Comparison of ENCODE assay signal across 29 cellular contexts in the genomic region with DNA sequence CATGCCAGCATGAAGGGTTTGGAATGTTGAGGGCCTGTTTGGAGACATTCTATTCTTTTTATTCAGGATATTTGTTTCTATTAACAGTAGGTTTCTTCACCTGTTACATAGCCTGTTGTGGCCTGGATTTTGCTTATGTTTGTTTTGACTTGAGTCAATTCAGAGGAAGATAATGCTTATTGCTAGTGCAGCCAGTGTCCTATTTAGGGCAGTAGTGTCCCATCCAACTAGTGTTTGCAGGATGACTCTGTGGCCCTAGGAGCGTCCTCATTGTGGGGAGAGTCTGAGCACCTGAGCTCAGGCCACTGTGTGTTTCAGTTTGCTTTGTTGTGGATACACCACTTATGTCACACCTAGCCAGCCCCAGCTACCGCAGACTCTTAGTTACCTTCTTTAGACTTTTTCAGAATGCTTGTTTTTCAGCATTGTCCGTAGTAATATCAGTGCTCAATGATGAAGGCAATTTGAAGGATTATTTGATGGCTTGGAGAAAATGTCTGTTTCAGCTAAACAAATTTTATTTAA.
"Had no signal": no experiment of that assay in that cellular context is flagged by ENCODE, and none has a peak within 500 bp of the region (broad histone marks: within the 10 kb centered on the region; RNA-seq: fewer than 3 reads in every experiment).

No MANE protein-coding gene starts in this region.

- H3K9me3 ChIP-seq: ascending aorta, breast epithelium, colonic mucosa, esophagus squamous epithelium, gastroesophageal sphincter had no signal

- FAIRE-seq: endometrium, endothelial cell of umbilical vein had no signal

- DNase-seq: activated CD4-positive, alpha-beta memory T cell treated with anti-CD3 and anti-CD28 coated beads for 36 hours; activated CD4-positive, alpha-beta T cell treated with anti-CD3 and anti-CD28 coated beads for 36 hours; activated CD4-positive, alpha-beta T cell treated with anti-CD3 and anti-CD28 coated beads, Interleukin-2, amount 10 ng/mL, durations not matched to agents 24 days and 14 days; activated CD4-positive, CD25-positive, alpha-beta regulatory T cell; activated CD4-positive, CD25-positive, alpha-beta regulatory T cell treated with anti-CD3 and anti-CD28 coated beads, Interleukin-2, amount 50 U/mL, for 72 hours; activated CD8-positive, alpha-beta memory T cell treated with anti-CD3 and anti-CD28 coated beads, Interleukin-2, amount 10 ng/mL, durations not matched to agents 7 days and 5 days; activated CD8-positive, alpha-beta memory T cell treated with anti-CD3 and anti-CD28 coated beads, Interleukin-2, amount 50 U/mL, for 4 hours; activated CD8-positive, alpha-beta T cell treated with anti-CD3 and anti-CD28 coated beads, Interleukin-2, amount 10 ng/mL, durations not matched to agents 7 days and 5 days; activated gamma-delta T cell; activated naive CD4-positive, alpha-beta T cell; activated naive CD4-positive, alpha-beta T cell treated with anti-CD3 and anti-CD28 coated beads, Interleukin-2, amount 10 ng/mL, durations not matched to agents 7 days and 5 days; activated naive CD8-positive, alpha-beta T cell treated with anti-CD3 and anti-CD28 coated beads, Interleukin-2, amount 10 ng/mL, durations not matched to agents 7 days and 5 days; activated T-cell treated with anti-CD3 and anti-CD28 coated beads, Interleukin-2, amount 50 U/mL, for 1 hour; activated T-cell treated with anti-CD3 and anti-CD28 coated beads, Interleukin-2, amount 50 U/mL, for 72 hours; central memory CD4-positive, alpha-beta T cell; cerebellar nuclear complex; colonic mucosa; effector CD8-positive, alpha-beta T cell; esophagus squamous epithelium; foreskin melanocyte; T-helper 2 cell had no signal

- H3K27me3 ChIP-seq: ascending aorta, breast epithelium, colonic mucosa, esophagus squamous epithelium, gastroesophageal sphincter had no signal

- H3K4me1 ChIP-seq: ascending aorta, breast epithelium, colonic mucosa, esophagus squamous epithelium had no signal

- ATAC-seq: activated CD4-positive, alpha-beta T cell treated with anti-CD3 and anti-CD28 coated beads for 36 hours; activated CD8-positive, alpha-beta memory T cell treated with anti-CD3 and anti-CD28 coated beads, Interleukin-2, amount 10 ng/mL, durations not matched to agents 7 days and 5 days; activated CD8-positive, alpha-beta T cell treated with anti-CD3 and anti-CD28 coated beads, Interleukin-2, amount 10 ng/mL, durations not matched to agents 7 days and 5 days; activated naive CD4-positive, alpha-beta T cell treated with anti-CD3 and anti-CD28 coated beads, Interleukin-2, amount 50 U/mL, for 72 hours; activated T-cell treated with anti-CD3 and anti-CD28 coated beads, Interleukin-2, amount 50 U/mL, for 72 hours; gastroesophageal sphincter had no signal

- H3K27ac ChIP-seq: ascending aorta, breast epithelium, cardiac muscle cell, colonic mucosa, epithelial cell of prostate, esophagus squamous epithelium, gastroesophageal sphincter had no signal

- H3K36me3 ChIP-seq: ascending aorta, breast epithelium, cardiac muscle cell, colonic mucosa, esophagus squamous epithelium, gastroesophageal sphincter had no signal

- H3K4me3 ChIP-seq: ascending aorta, breast epithelium, cardiac muscle cell, colonic mucosa, esophagus squamous epithelium, gastroesophageal sphincter had no signal
